Comparison of ENCODE assay signal across 23 cellular contexts in the genomic region with DNA sequence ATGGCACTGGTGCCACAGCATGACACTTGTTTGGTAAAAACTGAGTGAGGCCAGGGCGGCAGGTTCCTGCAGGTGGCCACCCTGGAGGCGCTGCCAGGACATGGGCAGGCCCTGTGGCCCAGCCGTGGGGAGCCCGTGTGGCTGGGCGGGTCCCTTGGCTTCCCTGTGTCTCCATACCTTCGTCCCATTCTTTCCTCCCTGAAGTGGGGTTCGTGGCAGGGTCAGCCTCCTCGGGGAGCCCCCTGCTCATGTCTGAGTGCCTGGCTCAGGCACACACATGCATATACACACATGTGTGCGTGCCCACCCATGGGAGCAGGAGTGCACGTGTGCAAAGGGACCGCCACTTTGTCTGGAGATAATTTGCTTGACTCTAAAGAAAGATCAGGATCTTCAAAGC.
DNase-seq lines count a peak whose midpoint lies in the region; ATAC-seq, FAIRE-seq and TF ChIP-seq lines count a peak whose summit lies in the region.
"Had no signal": no experiment of that assay in that cellular context is flagged by ENCODE, and none has a peak within 500 bp of the region (broad histone marks: within the 10 kb centered on the region; RNA-seq: fewer than 3 reads in every experiment).

No MANE protein-coding gene starts in this region.

- no peak for FAIRE-seq in kidney (lab: Jason Lieb, UNC)
- FAIRE-seq: A204.1, G401.6, GM12878, H54 had no signal

- H3K36me3 Mint-ChIP-seq in neural progenitor cell, result no peaks in the 10 kb centered on the region
- H3K36me3 Mint-ChIP-seq in stimulated activated memory B cell treated with anti-CD40 and anti-IgM and Interleukin-4, amounts not matched to agents 10 μg/mL and 1 μg/mL and 100 μg/mL, for 72 hours, result no peaks in the 10 kb centered on the region
- H3K36me3 Mint-ChIP-seq: CD4-positive, CD25-positive, alpha-beta regulatory T cell; CD8-positive, alpha-beta T cell had no signal

- H3K9me3 Mint-ChIP-seq in neural progenitor cell, result no peaks in the 10 kb centered on the region
- H3K9me3 Mint-ChIP-seq in stimulated activated memory B cell treated with anti-CD40 and anti-IgM and Interleukin-4, amounts not matched to agents 10 μg/mL and 1 μg/mL and 100 μg/mL, for 72 hours, result no peaks in the 10 kb centered on the region
- H3K9me3 Mint-ChIP-seq: CD4-positive, CD25-positive, alpha-beta regulatory T cell; CD8-positive, alpha-beta T cell had no signal

- peaks cover 15% of the 10 kb centered on the region for H3K27me3 Mint-ChIP-seq in neural progenitor cell (ENCODE audit: insufficient read depth, low read depth)
- H3K27me3 Mint-ChIP-seq in stimulated activated memory B cell treated with anti-CD40 and anti-IgM and Interleukin-4, amounts not matched to agents 10 μg/mL and 1 μg/mL and 100 μg/mL, for 72 hours, result peaks cover 62% of the 10 kb centered on the region
- H3K27me3 Mint-ChIP-seq: CD4-positive, CD25-positive, alpha-beta regulatory T cell had no signal

- no peak overlapping the region for H3K4me3 ChIP-seq in kidney (ENCODE audit: low read length in 2 of 2)
- H3K4me3 ChIP-seq in neural progenitor cell, result no peak overlapping the region
- H3K4me3 ChIP-seq: BLaER1, GM12878 had no signal

- H3K27ac ChIP-seq in kidney (ENCODE audit: low read depth in 2 of 2, low read length in 2 of 2) (no peak overlapping the region), neural progenitor cell (no peak overlapping the region)
- H3K27ac ChIP-seq: 22Rv1, BLaER1, C4-2B had no signal

- H3K36me3 ChIP-seq in kidney (ENCODE audit: control insufficient read depth in 1 of 2, insufficient read depth in 2 of 2, low read length in 2 of 2) (no peaks in the 10 kb centered on the region), neural progenitor cell (no peaks in the 10 kb centered on the region)
- H3K36me3 ChIP-seq: BLaER1 had no signal

- TF ChIP-seq CTCF in kidney (IDR thresholded peaks at IDR 0.05; ENCODE audit: borderline replicate concordance, extremely low read depth, insufficient read depth) (no peak), neural progenitor cell (IDR thresholded peaks at IDR 0.05) (no peak)

- no peak overlapping the region for H3K4me2 ChIP-seq in neural progenitor cell

- DNase-seq in Right ventricle myocardium inferior (ENCODE audit: missing footprints), result peak; percentile 20
- no peak for DNase-seq in Right ventricle myocardium superior
- peak; percentile 54 for DNase-seq in kidney
- no peak for DNase-seq in neural progenitor cell (ENCODE audit: low spot score)
- DNase-seq in RKO (ENCODE audit: low spot score), result no peak
- DNase-seq in activated CD4-positive, CD25-positive, alpha-beta regulatory T cell treated with anti-CD3 and anti-CD28 coated beads, Interleukin-2, amount 50 U/mL, for 72 hours, result no peak
- DNase-seq: Caco-2; CD4-positive, CD25-positive, alpha-beta regulatory T cell; DMS153; DND-41; GOT3; HCEC 1CT had no signal

- peak overlapping the region; percentile 55 for H3K4me3 Mint-ChIP-seq in neural progenitor cell
- no peak overlapping the region for H3K4me3 Mint-ChIP-seq in stimulated activated memory B cell treated with anti-CD40 and anti-IgM and Interleukin-4, amounts not matched to agents 10 μg/mL and 1 μg/mL and 100 μg/mL, for 72 hours
- H3K4me3 Mint-ChIP-seq: B cell; CD4-positive, CD25-positive, alpha-beta regulatory T cell; CD8-positive, alpha-beta T cell had no signal

- H2AFZ ChIP-seq in neural progenitor cell (replicated peaks), result no peak overlapping the region

- H4K20me1 ChIP-seq in neural progenitor cell (ENCODE audit: low read depth), result no peaks in the 10 kb centered on the region
- H4K20me1 ChIP-seq: BLaER1 had no signal

- H3F3A ChIP-seq in neural progenitor cell (ENCODE audit: low read depth), result no peaks in the 10 kb centered on the region

- H3K27ac Mint-ChIP-seq in neural progenitor cell, result no peak overlapping the region
- H3K27ac Mint-ChIP-seq in stimulated activated memory B cell treated with anti-CD40 and anti-IgM and Interleukin-4, amounts not matched to agents 10 μg/mL and 1 μg/mL and 100 μg/mL, for 72 hours, result no peak overlapping the region
- H3K27ac Mint-ChIP-seq: B cell; CD4-positive, CD25-positive, alpha-beta regulatory T cell; CD8-positive, alpha-beta T cell had no signal

- peaks cover 43% of the 10 kb centered on the region for H3K4me1 Mint-ChIP-seq in neural progenitor cell
- H3K4me1 Mint-ChIP-seq in stimulated activated memory B cell treated with anti-CD40 and anti-IgM and Interleukin-4, amounts not matched to agents 10 μg/mL and 1 μg/mL and 100 μg/mL, for 72 hours, result no peaks in the 10 kb centered on the region
- H3K4me1 Mint-ChIP-seq: B cell; CD4-positive, CD25-positive, alpha-beta regulatory T cell had no signal

- H3K4me1 ChIP-seq in kidney (ENCODE audit: control insufficient read depth in 1 of 2, insufficient read depth in 1 of 2, low read depth in 1 of 2, low read length in 2 of 2), result no peaks in the 10 kb centered on the region
- H3K4me1 ChIP-seq in neural progenitor cell, result peaks cover 12% of the 10 kb centered on the region
- H3K4me1 ChIP-seq: Caco-2 had no signal

- ATAC-seq in Right ventricle myocardium inferior (no peak), Right ventricle myocardium superior (ENCODE audit: poor library complexity) (no peak), GM18519 (IDR thresholded peaks at IDR 0.05; ENCODE audit: low FRiP score, unreplicated experiment) (no peak)
- peak; percentile 28 for ATAC-seq in stimulated activated memory B cell treated with anti-CD40 and anti-IgM and Interleukin-4, amounts not matched to agents 10 μg/mL and 1 μg/mL and 100 μg/mL, for 72 hours
- ATAC-seq: CD8-positive, alpha-beta T cell; GM12878 had no signal

- H3K27me3 ChIP-seq in neural progenitor cell, result no peaks in the 10 kb centered on the region
- H3K27me3 ChIP-seq: BLaER1 had no signal

- H3K9me3 ChIP-seq in kidney (ENCODE audit: control insufficient read depth in 1 of 2, low read length in 2 of 2), result no peaks in the 10 kb centered on the region
- H3K9me3 ChIP-seq in neural progenitor cell (ENCODE audit: low read depth), result no peaks in the 10 kb centered on the region
- H3K9me3 ChIP-seq: BLaER1, Caco-2 had no signal

- H3K9ac ChIP-seq in kidney (ENCODE audit: low read length in 2 of 2), result no peak overlapping the region
- H3K9ac ChIP-seq in neural progenitor cell, result no peak overlapping the region
- H3K9ac ChIP-seq: BLaER1 had no signal

- intact Hi-C loops in Right ventricle myocardium inferior (cut with DNase I) (no loop called here), Right ventricle myocardium superior (cut with DNase I) (no loop called here), kidney (cut with DNase I) (no loop called here)

- no peaks in the 10 kb centered on the region for H3K79me2 ChIP-seq in neural progenitor cell (ENCODE audit: low read depth)

Comparison
In these comparisons a context has a peak if more than half of its experiments do, and no peak if none do; other contexts are left out.
1. DNase-seq: peak in Right ventricle myocardium inferior (single experiment) and kidney (single experiment); none in Right ventricle myocardium superior (single experiment), neural progenitor cell (single experiment), RKO (single experiment) and activated CD4-positive, CD25-positive, alpha-beta regulatory T cell treated with anti-CD3 and anti-CD28 coated beads, Interleukin-2, amount 50 U/mL, for 72 hours (single experiment).